12 cellular contexts compared by ENCODE assay signal in genomic region chr11:14288189-14288935, GRCh38.
DNase-seq lines count a peak whose midpoint lies in the region; ATAC-seq and TF ChIP-seq lines count a peak whose summit lies in the region.
"Had no signal": no experiment of that assay in that cellular context is flagged by ENCODE, and none has a peak within 500 bp of the region (broad histone marks: within the 10 kb centered on the region; RNA-seq: fewer than 3 reads in every experiment).

No MANE protein-coding gene starts in this region.

- peaks cover 41% of the 10 kb centered on the region for H3K4me1 Mint-ChIP-seq in activated CD4-positive, alpha-beta memory T cell treated with anti-CD3 and anti-CD28 coated beads, Interleukin-2, amount 10 ng/mL, durations not matched to agents 7 days and 5 days

- H3K27ac Mint-ChIP-seq in activated CD4-positive, alpha-beta memory T cell treated with anti-CD3 and anti-CD28 coated beads, Interleukin-2, amount 10 ng/mL, durations not matched to agents 7 days and 5 days: peak overlapping the region; percentile 91

- H3K27ac ChIP-seq in left ventricle myocardium inferior (replicated peaks): no peak overlapping the region
- H3K27ac ChIP-seq in tibial artery: peak overlapping the region; percentile 2 to 34
- H3K27ac ChIP-seq: SK-N-MC had no signal

- H3K4me3 Mint-ChIP-seq in activated CD4-positive, alpha-beta memory T cell treated with anti-CD3 and anti-CD28 coated beads, Interleukin-2, amount 10 ng/mL, durations not matched to agents 7 days and 5 days: peak overlapping the region; percentile 52

- no peak for TF ChIP-seq CTCF in left ventricle myocardium inferior (IDR thresholded peaks at IDR 0.05; ENCODE audit: borderline replicate concordance)
- no peak for TF ChIP-seq CTCF in foreskin fibroblast (IDR thresholded peaks at IDR 0.05; ENCODE audit: low read depth, low read length)
- no peak for TF ChIP-seq CTCF in tibial artery (IDR thresholded peaks at IDR 0.05)

- DNase-seq in Right ventricle myocardium superior (no peak), left ventricle myocardium inferior (no peak), foreskin fibroblast (peak; percentile 57 to 80), tibial artery (no peak), NCI-H524 (lab: John Stamatoyannopoulos, UW) (no peak), retina (no peak), cerebellar cortex (ENCODE audit: low spot score) (no peak)
- no peak for DNase-seq in activated CD4-positive, alpha-beta memory T cell treated with anti-CD3 and anti-CD28 coated beads, Interleukin-2, amount 10 ng/mL, durations not matched to agents 7 days and 5 days
- DNase-seq: activated naive CD4-positive, alpha-beta T cell treated with anti-CD3 and anti-CD28 coated beads, Interleukin-2, amount 50 U/mL, for 16 hours; NCI-H1694 had no signal

- intact Hi-C loops in Right ventricle myocardium superior (cut with DNase I) (no loop called here), left ventricle myocardium inferior (cut with micrococcal nuclease) (no loop called here), tibial artery (cut with DNase I; ENCODE audit: low total_unique reads) (no loop called here)

- H3K36me3 ChIP-seq in left ventricle myocardium inferior (peaks cover 23% of the 10 kb centered on the region), tibial artery (peaks cover 0 to 18% (median 17%) of the 10 kb centered on the region in 3 donors)

- no peaks in the 10 kb centered on the region for H3K9me3 Mint-ChIP-seq in activated CD4-positive, alpha-beta memory T cell treated with anti-CD3 and anti-CD28 coated beads, Interleukin-2, amount 10 ng/mL, durations not matched to agents 7 days and 5 days

- CTCF ChIA-PET in activated CD4-positive, alpha-beta memory T cell treated with anti-CD3 and anti-CD28 coated beads, Interleukin-2, amount 10 ng/mL, durations not matched to agents 7 days and 5 days (lab: Charles Lee): interaction anchor here (1.1 to 3.7 kb wide), 4 partner anchors 12 to 167 kb away, joined by 3 to 15 read pairs (median 6); no protein-coding TSS in a partner anchor

- H3K27me3 Mint-ChIP-seq in activated CD4-positive, alpha-beta memory T cell treated with anti-CD3 and anti-CD28 coated beads, Interleukin-2, amount 10 ng/mL, durations not matched to agents 7 days and 5 days: no peaks in the 10 kb centered on the region

- peak; percentile 29 for ATAC-seq in Right ventricle myocardium superior (ENCODE audit: poor library complexity)

- H3K4me1 ChIP-seq in left ventricle myocardium inferior: no peaks in the 10 kb centered on the region
- peaks cover 0 to 15% (median 0%) of the 10 kb centered on the region in 4 donors for H3K4me1 ChIP-seq in tibial artery

- H3K27me3 ChIP-seq in left ventricle myocardium inferior (ENCODE audit: low read depth) (no peaks in the 10 kb centered on the region), tibial artery (no peaks in the 10 kb centered on the region)

- POLR2A ChIA-PET in activated CD4-positive, alpha-beta memory T cell treated with anti-CD3 and anti-CD28 coated beads, Interleukin-2, amount 10 ng/mL, durations not matched to agents 7 days and 5 days (lab: Charles Lee): interaction anchor here (0.6 to 1.5 kb wide), 6 partner anchors 11 to 231 kb away, joined by 3 to 9 read pairs (median 4); no protein-coding TSS in a partner anchor

- H3K9me3 ChIP-seq in left ventricle myocardium inferior (replicated peaks) (no peaks in the 10 kb centered on the region), tibial artery (no peaks in the 10 kb centered on the region)

- peaks cover 64% of the 10 kb centered on the region for H3K36me3 Mint-ChIP-seq in activated CD4-positive, alpha-beta memory T cell treated with anti-CD3 and anti-CD28 coated beads, Interleukin-2, amount 10 ng/mL, durations not matched to agents 7 days and 5 days (ENCODE audit: low read depth)

- H3K4me3 ChIP-seq in left ventricle myocardium inferior (no peak overlapping the region), foreskin fibroblast (ENCODE audit: low read depth in 1 of 2, low read length in 2 of 2) (peak overlapping the region in 1 of 2 donors; percentile 10), tibial artery (no peak overlapping the region)
- H3K4me3 ChIP-seq: SK-N-MC, skin epidermis had no signal

Comparison
In these comparisons a context has a peak if more than half of its experiments do, and no peak if none do; other contexts are left out.
1. DNase-seq: peak in foreskin fibroblast (2 of 2); none in Right ventricle myocardium superior (single experiment), left ventricle myocardium inferior (single experiment), activated CD4-positive, alpha-beta memory T cell treated with anti-CD3 and anti-CD28 coated beads, Interleukin-2, amount 10 ng/mL, durations not matched to agents 7 days and 5 days (single experiment), tibial artery (0 of 2), NCI-H524 (0 of 2), retina (single experiment) and cerebellar cortex (single experiment).